In genomic region chr6:146526192-146526591, GRCh38 we compare ENCODE assay signal across 11 cellular contexts. TPM values are rescaled to one million over a fixed set of nuclear protein-coding genes. Genes with fewer than 3 reads are reported as not detected.
DNase-seq lines count a peak whose midpoint lies in the region; ATAC-seq, FAIRE-seq and TF ChIP-seq lines count a peak whose summit lies in the region.
"Had no signal": no experiment of that assay in that cellular context is flagged by ENCODE, and none has a peak within 500 bp of the region (broad histone marks: within the 10 kb centered on the region; RNA-seq: fewer than 3 reads in every experiment).

No MANE protein-coding gene starts in this region.

- TF ChIP-seq RAD21 in HCT116 (IDR thresholded peaks at IDR 0.05; ENCODE audit: low read depth): peak; percentile 38; the same call in 1 of the 2 replicates

- H3K27ac ChIP-seq in HCT116 (ENCODE audit: low read depth, low read length) (no peak overlapping the region), keratinocyte (ENCODE audit: control insufficient read depth, insufficient read depth, low read length) (no peak overlapping the region)

- H3K4me3 Mint-ChIP-seq in brain: no peak overlapping the region
- H3K4me3 Mint-ChIP-seq: nephron progenitor cell had no signal

- no peak for TF ChIP-seq POLR2A in HCT116 (IDR thresholded peaks at IDR 0.05; ENCODE audit: borderline replicate concordance, extremely low read depth, insufficient read depth, insufficient read length)

- CTCF ChIA-PET in HCT116 (lab: Charles Lee): no interaction called here

- no peak overlapping the region for H3K4me2 ChIP-seq in HCT116 (ENCODE audit: low read length)
- H3K4me2 ChIP-seq in keratinocyte (ENCODE audit: control insufficient read depth, extremely low read depth, insufficient read depth, low read depth, low read length): no peak overlapping the region

- H3K9ac ChIP-seq in HCT116 (ENCODE audit: low read length) (no peak overlapping the region), keratinocyte (ENCODE audit: control insufficient read depth, extremely low read depth, insufficient read depth, low read length) (no peak overlapping the region)

- POLR2A ChIA-PET in HCT116 (lab: Charles Lee): no interaction called here

- H3K36me3 Mint-ChIP-seq in brain: no peaks in the 10 kb centered on the region

- no peak overlapping the region for H3K27ac Mint-ChIP-seq in brain
- H3K27ac Mint-ChIP-seq: nephron progenitor cell had no signal

- no peaks in the 10 kb centered on the region for H3K4me1 Mint-ChIP-seq in brain
- H3K4me1 Mint-ChIP-seq: nephron progenitor cell had no signal

- H3K79me2 ChIP-seq in HCT116 (ENCODE audit: insufficient read depth, low read length) (no peaks in the 10 kb centered on the region), keratinocyte (ENCODE audit: control insufficient read depth, insufficient read depth, low read length) (no peaks in the 10 kb centered on the region)

- H3K27me3 ChIP-seq in HCT116 (ENCODE audit: insufficient read depth, low read length) (no peaks in the 10 kb centered on the region), keratinocyte (ENCODE audit: control insufficient read depth, extremely low read depth, insufficient read depth, low read length) (no peaks in the 10 kb centered on the region)

- H3K4me3 ChIP-seq in AG09309 (ENCODE audit: control insufficient read depth, low read depth, low read length) (no peak overlapping the region), HCT116 (replicated peaks in 1 of 2; ENCODE audit: low read depth in 1 of 2, low read length in 2 of 2) (no peak overlapping the region), keratinocyte (ENCODE audit: control insufficient read depth in 2 of 3, extremely low read depth in 1 of 3, insufficient read depth in 2 of 3, low read depth in 1 of 3, low read length in 3 of 3) (no peak overlapping the region)

- H3K9me1 ChIP-seq in keratinocyte (ENCODE audit: control insufficient read depth, extremely low read depth, insufficient read depth, low read length): no peaks in the 10 kb centered on the region

- intact Hi-C loops in HCT116 (cut with micrococcal nuclease): no loop called here

- H3K36me3 ChIP-seq in HCT116 (ENCODE audit: control insufficient read depth in 1 of 2, insufficient read depth in 2 of 2, low read length in 2 of 2) (no peaks in the 10 kb centered on the region), keratinocyte (ENCODE audit: control insufficient read depth in 2 of 2, extremely low read depth in 1 of 2, insufficient read depth in 2 of 2, low read length in 2 of 2) (no peaks in the 10 kb centered on the region)

- peaks cover 0 to 11% (median 5%) of the 10 kb centered on the region in 5 experiments for H3K9me3 Mint-ChIP-seq in brain

- H2AFZ ChIP-seq in HCT116 (ENCODE audit: low read depth, low read length, poor library complexity, severe bottlenecking) (no peak overlapping the region), keratinocyte (ENCODE audit: control insufficient read depth, low read length) (no peak overlapping the region)

- no peak for FAIRE-seq in keratinocyte (lab: Jason Lieb, UNC)

- DNase-seq in AG09309 (ENCODE audit: low read depth): no peak
- no peak for DNase-seq in HCT116 (ENCODE audit: low read depth, low spot score)
- no peak for DNase-seq in keratinocyte (ENCODE audit: low read depth, low spot score)
- no peak for DNase-seq in stimulated activated CD4-positive, alpha-beta T cell treated with anti-CD3 and anti-CD28 coated beads, Interleukin-2, amount 100 ng/mL, for 24 hours
- DNase-seq in NK-92 (lab: John Stamatoyannopoulos, UW; ENCODE audit: unreplicated experiment): no peak
- DNase-seq in NCI-H446 treated with DMSO at 0.1 percent for 48 hours (lab: John Stamatoyannopoulos, UW): no peak
- DNase-seq in activated T-cell treated with anti-CD3 and anti-CD28 coated beads, Interleukin-2, amount 50 U/mL, for 1 hour: no peak
- DNase-seq: activated T-cell treated with anti-CD3 and anti-CD28 coated beads for 4 hours, NCI-H2029, nephron progenitor cell had no signal

- dilution Hi-C loops in keratinocyte (cut with MboI; ENCODE audit: extremely low pct_ligation_motif_present, low sequenced_read_pairs): no loop called here

- H3K27me3 Mint-ChIP-seq in brain: peaks cover 4% of the 10 kb centered on the region

- H4K20me1 ChIP-seq in HCT116 (ENCODE audit: insufficient read depth) (no peaks in the 10 kb centered on the region), keratinocyte (ENCODE audit: control insufficient read depth, extremely low read depth, insufficient read depth, low read length) (no peaks in the 10 kb centered on the region)

- no peak for ATAC-seq in HCT116

- BruUV-seq in HCT116 (replicated peaks; lab: Mats Ljungman, UMichigan): no TSS peak

- H3K4me1 ChIP-seq in HCT116 (ENCODE audit: control insufficient read depth in 1 of 2, insufficient read depth in 2 of 2, low read length in 2 of 2): no peaks in the 10 kb centered on the region
- H3K4me1 ChIP-seq in keratinocyte (ENCODE audit: control insufficient read depth, extremely low read depth, insufficient read depth, low read length): no peaks in the 10 kb centered on the region

- RAD21 ChIA-PET in HCT116 (lab: Charles Lee; ENCODE audit: low non-redundant PET in 1 of 2, low total read pairs in 2 of 2, uncharacterized antibody in 2 of 2, unreplicated experiment in 2 of 2): no interaction called here

- no peaks in the 10 kb centered on the region for H3K9me2 ChIP-seq in HCT116 (ENCODE audit: insufficient read depth)

- peak; percentile 54 for TF ChIP-seq CTCF in AG09309 (IDR thresholded peaks at IDR 0.05; ENCODE audit: control insufficient read depth, insufficient read depth, low read depth, low read length, missing control alignments)
- TF ChIP-seq CTCF in HCT116 (IDR thresholded peaks at IDR 0.05 in 2 of 3, conservative IDR thresholded peaks at IDR 0.05 in 1 of 3; ENCODE audit: borderline replicate concordance in 1 of 3, insufficient read depth in 1 of 3, low read depth in 2 of 3, low read length in 2 of 3): peak in 1 of 3 experiments; percentile 27; a peak in 2 of 6 replicates
- peak; percentile 44 to 48 for TF ChIP-seq CTCF in brain (conservative IDR thresholded peaks at IDR 0.05)
- TF ChIP-seq CTCF in keratinocyte (optimal IDR thresholded peaks at IDR 0.05 in 1 of 3, IDR thresholded peaks at IDR 0.05 in 1 of 3, conservative IDR thresholded peaks at IDR 0.05 in 1 of 3; ENCODE audit: extremely low read depth in 1 of 3, insufficient read depth in 2 of 3, low read length in 3 of 3): peak in 2 of 3 experiments; percentile 32 to 34

- H3K9me3 ChIP-seq in HCT116 (ENCODE audit: control insufficient read depth in 1 of 2, insufficient read depth in 1 of 2, low read depth in 1 of 2, low read length in 2 of 2): no peaks in the 10 kb centered on the region
- H3K9me3 ChIP-seq in keratinocyte (ENCODE audit: control insufficient read depth, low read depth, low read length): no peaks in the 10 kb centered on the region

TF ChIP-seq in HCT116, 20 proteins besides CTCF, POLR2A, EP300 and RAD21:
- TF ChIP-seq EZH2 (IDR thresholded peaks at IDR 0.05) (no peak), JUND (IDR thresholded peaks at IDR 0.05) (no peak), ZNF274 (IDR thresholded peaks at IDR 0.05; ENCODE audit: low read depth, low read length) (no peak), ELF1 (IDR thresholded peaks at IDR 0.05; ENCODE audit: borderline replicate concordance, low read depth) (no peak), SP1 (IDR thresholded peaks at IDR 0.05; ENCODE audit: low read depth) (no peak)

RNA-seq across cellular contexts. Expression of gene RAB32, which starts 17.4 kb away (rescaled TPM):
- total RNA-seq in HCT116 (2021; ENCODE audit: unreplicated experiment): not detected
- not detected in 2 replicates for polyA plus RNA-seq in HCT116 (2012)
- 2.4 TPM for polyA plus RNA-seq in brain (ENCODE audit: insufficient read depth, low read depth, low replicate concordance)
- polyA plus RNA-seq in keratinocyte: 59.1 to 73.0 TPM (median 70.1 TPM) in 3 replicates
- 22.2 TPM for polyA plus RNA-seq in keratinocyte (2011; ENCODE audit: low read depth)
- 75.7 and 110 TPM in 2 replicates for polyA plus RNA-seq in keratinocyte (2011; cell fraction: cytosol; rRNA removed)
- polyA plus RNA-seq in keratinocyte (2011; cell fraction: nucleus; rRNA removed): 25.6 and 27.0 TPM in 2 replicates
- 61.2 and 77.9 TPM in 2 replicates for polyA plus RNA-seq in keratinocyte (2012; ENCODE audit: low replicate concordance)
- polyA minus RNA-seq in keratinocyte: 15.8 to 26.6 TPM (median 25.4 TPM) in 3 replicates
- polyA minus RNA-seq in keratinocyte (2011; cell fraction: cytosol; rRNA and poly(A)+ RNA removed): 33.6 TPM
- polyA minus RNA-seq in keratinocyte (2011; cell fraction: nucleus; rRNA and poly(A)+ RNA removed): 8.1 and 9.2 TPM in 2 replicates
